Comparison of ENCODE assay signal across 10 cellular contexts in genomic region chr3:123750659-123751420, GRCh38.
A peak's percentile ranks its signal among the peaks of the same experiment; 100 is the strongest.
DNase-seq lines count a peak whose midpoint lies in the region; ATAC-seq and TF ChIP-seq lines count a peak whose summit lies in the region.
"Had no signal": no experiment of that assay in that cellular context is flagged by ENCODE, and none has a peak within 500 bp of the region (broad histone marks: within the 10 kb centered on the region; RNA-seq: fewer than 3 reads in every experiment).

No MANE protein-coding gene starts in this region.

- ATAC-seq in thoracic aorta (ENCODE audit: insufficient number of reproducible peaks, low FRiP score, low read depth) (peak; percentile 72), GM21526 (IDR thresholded peaks at IDR 0.05; ENCODE audit: low FRiP score, unreplicated experiment) (no peak)
- ATAC-seq: activated naive CD4-positive, alpha-beta T cell treated with anti-CD3 and anti-CD28 coated beads, Interleukin-2, amount 50 U/mL, for 72 hours had no signal

- DNase-seq in HS-5 (ENCODE audit: low read depth) (peak; percentile 92), astrocyte of the hippocampus (ENCODE audit: low read depth, low spot score) (peak; percentile 92), iPS-NIHi7 (ENCODE audit: extremely low spot score) (peak; percentile 63), thoracic aorta (ENCODE audit: low spot score) (no peak), GM10248 (ENCODE audit: extremely low spot score) (no peak)
- no peak for DNase-seq in CD4-positive, alpha-beta memory T cell
- no peak for DNase-seq in stimulated activated CD4-positive, alpha-beta T cell treated with anti-CD3 and anti-CD28 coated beads, Interleukin-4, amount 100 ng/mL, for 4 hours
- DNase-seq: NCI-H1694 had no signal

- CTCF ChIA-PET in CD4-positive, alpha-beta memory T cell (lab: Charles Lee; ENCODE audit: partially characterized antibody), result no interaction called here
- CTCF ChIA-PET in GM10248 (lab: Yijun Ruan, JAX), result interaction anchor here (1.1 to 1.7 kb wide), 2 partner anchors 9 to 16 kb away, joined by 3 to 7 read pairs; no protein-coding TSS in a partner anchor

- peaks cover 10% of the 10 kb centered on the region for H3K36me3 ChIP-seq in thoracic aorta
- no peaks in the 10 kb centered on the region for H3K36me3 ChIP-seq in CD4-positive, alpha-beta memory T cell (ENCODE audit: insufficient read depth, low read length)

- peak overlapping the region; percentile 82 to 84 for H3K27ac ChIP-seq in thoracic aorta
- H3K27ac ChIP-seq in CD4-positive, alpha-beta memory T cell (ENCODE audit: low read depth, low read length), result no peak overlapping the region

- intact Hi-C loops in CD4-positive, alpha-beta memory T cell (cut with micrococcal nuclease), result no loop called here

- H3K9me3 ChIP-seq in thoracic aorta, result no peaks in the 10 kb centered on the region
- no peaks in the 10 kb centered on the region for H3K9me3 ChIP-seq in CD4-positive, alpha-beta memory T cell (ENCODE audit: control insufficient read depth in 1 of 2, low read length in 2 of 2)

- TF ChIP-seq CTCF in thoracic aorta (IDR thresholded peaks at IDR 0.05) (no peak), GM10248 (IDR thresholded peaks at IDR 0.05; ENCODE audit: control extremely low read depth, extremely low read depth, low read depth, missing control alignments) (no peak)

- H3K9me3 Mint-ChIP-seq in CD4-positive, alpha-beta memory T cell, result no peaks in the 10 kb centered on the region
- H3K9me3 Mint-ChIP-seq: activated naive CD4-positive, alpha-beta T cell treated with anti-CD3 and anti-CD28 coated beads, Interleukin-2, amount 50 U/mL, for 72 hours had no signal

- H3K4me1 Mint-ChIP-seq in CD4-positive, alpha-beta memory T cell, result no peaks in the 10 kb centered on the region

- POLR2A ChIA-PET in CD4-positive, alpha-beta memory T cell (lab: Charles Lee; ENCODE audit: partially characterized antibody), result no interaction called here
- POLR2A ChIA-PET in GM10248 (lab: Yijun Ruan, JAX), result no interaction called here

- no peak overlapping the region for H3K4me3 ChIP-seq in thoracic aorta
- no peak overlapping the region for H3K4me3 ChIP-seq in CD4-positive, alpha-beta memory T cell (ENCODE audit: low read length in 2 of 2)

- peaks cover 3 to 7% of the 10 kb centered on the region in 2 donors for H3K27me3 Mint-ChIP-seq in CD4-positive, alpha-beta memory T cell

- H3K4me3 Mint-ChIP-seq in CD4-positive, alpha-beta memory T cell, result no peak overlapping the region

- H3K27ac Mint-ChIP-seq in CD4-positive, alpha-beta memory T cell, result no peak overlapping the region
- H3K27ac Mint-ChIP-seq: activated naive CD4-positive, alpha-beta T cell treated with anti-CD3 and anti-CD28 coated beads, Interleukin-2, amount 50 U/mL, for 72 hours had no signal

- H3K36me3 Mint-ChIP-seq in CD4-positive, alpha-beta memory T cell, result no peaks in the 10 kb centered on the region
- H3K36me3 Mint-ChIP-seq: activated naive CD4-positive, alpha-beta T cell treated with anti-CD3 and anti-CD28 coated beads, Interleukin-2, amount 50 U/mL, for 72 hours had no signal

- peaks cover 43 to 75% of the 10 kb centered on the region in 2 donors for H3K4me1 ChIP-seq in thoracic aorta (ENCODE audit: control insufficient read depth in 1 of 2, low read depth in 2 of 2)
- H3K4me1 ChIP-seq in CD4-positive, alpha-beta memory T cell (ENCODE audit: insufficient read depth, low read length), result no peaks in the 10 kb centered on the region

- no peaks in the 10 kb centered on the region for H3K27me3 ChIP-seq in thoracic aorta (replicated peaks; ENCODE audit: insufficient read depth)
- H3K27me3 ChIP-seq in CD4-positive, alpha-beta memory T cell (ENCODE audit: insufficient read depth, low read length), result no peaks in the 10 kb centered on the region

Comparison
In these comparisons a context has a peak if more than half of its experiments do, and no peak if none do; other contexts are left out.
1. DNase-seq: peak in HS-5 (single experiment), astrocyte of the hippocampus (single experiment) and iPS-NIHi7 (single experiment); none in thoracic aorta (single experiment), CD4-positive, alpha-beta memory T cell (0 of 5), stimulated activated CD4-positive, alpha-beta T cell treated with anti-CD3 and anti-CD28 coated beads, Interleukin-4, amount 100 ng/mL, for 4 hours (0 of 2) and GM10248 (single experiment).